19 cellular contexts compared by ENCODE assay signal in genomic region chr5:111320953-111321352, GRCh38.
A peak's percentile ranks its signal among the peaks of the same experiment; 100 is the strongest.
DNase-seq lines count a peak whose midpoint lies in the region; ATAC-seq lines count a peak whose summit lies in the region.
"Had no signal": no experiment of that assay in that cellular context is flagged by ENCODE, and none has a peak within 500 bp of the region (broad histone marks: within the 10 kb centered on the region; RNA-seq: fewer than 3 reads in every experiment).

No MANE protein-coding gene starts in this region.

- H3K4me1 Mint-ChIP-seq in activated naive CD4-positive, alpha-beta T cell treated with anti-CD3 and anti-CD28 coated beads, Interleukin-2, amount 10 ng/mL, durations not matched to agents 7 days and 5 days = peaks cover 33% of the 10 kb centered on the region
- H3K4me1 Mint-ChIP-seq in activated naive CD4-positive, alpha-beta T cell treated with anti-CD3 and anti-CD28 coated beads for 36 hours (ENCODE audit: low read depth) = peaks cover 53% of the 10 kb centered on the region
- peaks cover 45% of the 10 kb centered on the region for H3K4me1 Mint-ChIP-seq in activated T-helper 2 cell treated with anti-CD3 and anti-CD28 coated beads, Interferon-gamma antibody, Interleukin-2, Interleukin-4, amounts not matched to agents 10 μg/mL and 5 μg/mL and 100 μg/mL, durations not matched to agents 14 hours and 24 hours and 36 hours (ENCODE audit: low read depth)
- H3K4me1 Mint-ChIP-seq in stimulated activated effector memory CD8-positive, alpha-beta T cell treated with anti-CD3 and anti-CD28 coated beads, Interleukin-12 subunit alpha, Interleukin-12 subunit beta, amount 100 ng/mL, for 72 hours = peaks cover 33% of the 10 kb centered on the region

- ATAC-seq in stimulated activated effector memory CD8-positive, alpha-beta T cell treated with anti-CD3 and anti-CD28 coated beads, Interleukin-12 subunit alpha, Interleukin-12 subunit beta, amount 100 ng/mL, for 72 hours = peak; percentile 60
- ATAC-seq: GM12878 had no signal

- H3K27ac Mint-ChIP-seq in activated naive CD4-positive, alpha-beta T cell treated with anti-CD3 and anti-CD28 coated beads, Interleukin-2, amount 10 ng/mL, durations not matched to agents 7 days and 5 days = peak overlapping the region; percentile 66
- no peak overlapping the region for H3K27ac Mint-ChIP-seq in activated naive CD4-positive, alpha-beta T cell treated with anti-CD3 and anti-CD28 coated beads for 36 hours
- peak overlapping the region; percentile 10 for H3K27ac Mint-ChIP-seq in activated T-helper 2 cell treated with anti-CD3 and anti-CD28 coated beads, Interferon-gamma antibody, Interleukin-2, Interleukin-4, amounts not matched to agents 10 μg/mL and 5 μg/mL and 100 μg/mL, durations not matched to agents 14 hours and 24 hours and 36 hours
- H3K27ac Mint-ChIP-seq in stimulated activated effector memory CD8-positive, alpha-beta T cell treated with anti-CD3 and anti-CD28 coated beads, Interleukin-12 subunit alpha, Interleukin-12 subunit beta, amount 100 ng/mL, for 72 hours = no peak overlapping the region

- H3K27me3 Mint-ChIP-seq in activated naive CD4-positive, alpha-beta T cell treated with anti-CD3 and anti-CD28 coated beads, Interleukin-2, amount 10 ng/mL, durations not matched to agents 7 days and 5 days = no peaks in the 10 kb centered on the region
- no peaks in the 10 kb centered on the region for H3K27me3 Mint-ChIP-seq in activated naive CD4-positive, alpha-beta T cell treated with anti-CD3 and anti-CD28 coated beads for 36 hours (ENCODE audit: low read depth)
- no peaks in the 10 kb centered on the region for H3K27me3 Mint-ChIP-seq in activated T-helper 2 cell treated with anti-CD3 and anti-CD28 coated beads, Interferon-gamma antibody, Interleukin-2, Interleukin-4, amounts not matched to agents 10 μg/mL and 5 μg/mL and 100 μg/mL, durations not matched to agents 14 hours and 24 hours and 36 hours (ENCODE audit: low read depth)

- no peak for DNase-seq in activated naive CD4-positive, alpha-beta T cell treated with anti-CD3 and anti-CD28 coated beads, Interleukin-2, amount 10 ng/mL, durations not matched to agents 7 days and 5 days
- no peak for DNase-seq in activated naive CD4-positive, alpha-beta T cell treated with anti-CD3 and anti-CD28 coated beads for 36 hours
- DNase-seq in NCI-H2081 treated with DMSO at 0.1 percent for 48 hours (lab: John Stamatoyannopoulos, UW) (peak; percentile 3), midbrain (lab: John Stamatoyannopoulos, UW) (no peak), medulla oblongata (ENCODE audit: extremely low spot score) (no peak)
- no peak for DNase-seq in activated T-helper 2 cell treated with anti-CD3 and anti-CD28 coated beads, Interferon-gamma antibody, Interleukin-2, Interleukin-4, amounts not matched to agents 10 μg/mL and 5 μg/mL and 100 μg/mL, durations not matched to agents 14 hours and 24 hours and 36 hours (ENCODE audit: low spot score)
- DNase-seq in stimulated activated effector memory CD8-positive, alpha-beta T cell treated with anti-CD3 and anti-CD28 coated beads, Interleukin-12 subunit alpha, Interleukin-12 subunit beta, amount 100 ng/mL, for 72 hours (ENCODE audit: low spot score in 2 of 2) = no peak
- DNase-seq: COR-L47, DMS153, GM23248, HCEC 1CT, Kasumi-1, MM.1S, NCI-H1092, NCI-H1436 treated with DMSO at 0.1 percent for 48 hours, NCI-H510A, NCI-H774, Right ventricle myocardium superior had no signal

- peaks cover 19% of the 10 kb centered on the region for H3K9me3 Mint-ChIP-seq in activated naive CD4-positive, alpha-beta T cell treated with anti-CD3 and anti-CD28 coated beads, Interleukin-2, amount 10 ng/mL, durations not matched to agents 7 days and 5 days
- peaks cover 17% of the 10 kb centered on the region for H3K9me3 Mint-ChIP-seq in activated naive CD4-positive, alpha-beta T cell treated with anti-CD3 and anti-CD28 coated beads for 36 hours
- peaks cover 32% of the 10 kb centered on the region for H3K9me3 Mint-ChIP-seq in activated T-helper 2 cell treated with anti-CD3 and anti-CD28 coated beads, Interferon-gamma antibody, Interleukin-2, Interleukin-4, amounts not matched to agents 10 μg/mL and 5 μg/mL and 100 μg/mL, durations not matched to agents 14 hours and 24 hours and 36 hours
- H3K9me3 Mint-ChIP-seq in stimulated activated effector memory CD8-positive, alpha-beta T cell treated with anti-CD3 and anti-CD28 coated beads, Interleukin-12 subunit alpha, Interleukin-12 subunit beta, amount 100 ng/mL, for 72 hours = peaks cover 17% of the 10 kb centered on the region

- intact Hi-C loops in activated naive CD4-positive, alpha-beta T cell treated with anti-CD3 and anti-CD28 coated beads for 36 hours (cut with micrococcal nuclease) = no loop called here
- intact Hi-C loops in activated T-helper 2 cell treated with anti-CD3 and anti-CD28 coated beads, Interferon-gamma antibody, Interleukin-2, Interleukin-4, amounts not matched to agents 10 μg/mL and 5 μg/mL and 100 μg/mL, durations not matched to agents 14 hours and 24 hours and 36 hours (cut with micrococcal nuclease) = no loop called here

- no peak overlapping the region for H3K4me3 Mint-ChIP-seq in activated naive CD4-positive, alpha-beta T cell treated with anti-CD3 and anti-CD28 coated beads, Interleukin-2, amount 10 ng/mL, durations not matched to agents 7 days and 5 days
- no peak overlapping the region for H3K4me3 Mint-ChIP-seq in activated naive CD4-positive, alpha-beta T cell treated with anti-CD3 and anti-CD28 coated beads for 36 hours
- H3K4me3 Mint-ChIP-seq in activated T-helper 2 cell treated with anti-CD3 and anti-CD28 coated beads, Interferon-gamma antibody, Interleukin-2, Interleukin-4, amounts not matched to agents 10 μg/mL and 5 μg/mL and 100 μg/mL, durations not matched to agents 14 hours and 24 hours and 36 hours (ENCODE audit: low read depth) = no peak overlapping the region
- H3K4me3 Mint-ChIP-seq in stimulated activated effector memory CD8-positive, alpha-beta T cell treated with anti-CD3 and anti-CD28 coated beads, Interleukin-12 subunit alpha, Interleukin-12 subunit beta, amount 100 ng/mL, for 72 hours = no peak overlapping the region

- CTCF ChIA-PET in activated naive CD4-positive, alpha-beta T cell treated with anti-CD3 and anti-CD28 coated beads, Interleukin-2, amount 10 ng/mL, durations not matched to agents 7 days and 5 days (lab: Charles Lee) = interaction anchor here (0.6 to 1.3 kb wide), 2 partner anchors 9 to 24 kb away, joined by 3 to 4 read pairs; no protein-coding TSS in a partner anchor
- CTCF ChIA-PET in activated naive CD4-positive, alpha-beta T cell treated with anti-CD3 and anti-CD28 coated beads for 36 hours (lab: Charles Lee) = interaction anchor here (0.6 kb wide), 2 partner anchors 23 to 30 kb away, joined by 3 read pairs; no protein-coding TSS in a partner anchor

- H3K36me3 Mint-ChIP-seq in activated naive CD4-positive, alpha-beta T cell treated with anti-CD3 and anti-CD28 coated beads, Interleukin-2, amount 10 ng/mL, durations not matched to agents 7 days and 5 days = peaks cover 52% of the 10 kb centered on the region
- peaks cover 26% of the 10 kb centered on the region for H3K36me3 Mint-ChIP-seq in activated naive CD4-positive, alpha-beta T cell treated with anti-CD3 and anti-CD28 coated beads for 36 hours (ENCODE audit: low read depth)
- H3K36me3 Mint-ChIP-seq in activated T-helper 2 cell treated with anti-CD3 and anti-CD28 coated beads, Interferon-gamma antibody, Interleukin-2, Interleukin-4, amounts not matched to agents 10 μg/mL and 5 μg/mL and 100 μg/mL, durations not matched to agents 14 hours and 24 hours and 36 hours (ENCODE audit: low read depth) = peaks cover 43% of the 10 kb centered on the region
- no peaks in the 10 kb centered on the region for H3K36me3 Mint-ChIP-seq in stimulated activated effector memory CD8-positive, alpha-beta T cell treated with anti-CD3 and anti-CD28 coated beads, Interleukin-12 subunit alpha, Interleukin-12 subunit beta, amount 100 ng/mL, for 72 hours

Comparison
In these comparisons a context has a peak if more than half of its experiments do, and no peak if none do; other contexts are left out.
1. H3K27ac Mint-ChIP-seq: peak in activated naive CD4-positive, alpha-beta T cell treated with anti-CD3 and anti-CD28 coated beads, Interleukin-2, amount 10 ng/mL, durations not matched to agents 7 days and 5 days (single experiment) and activated T-helper 2 cell treated with anti-CD3 and anti-CD28 coated beads, Interferon-gamma antibody, Interleukin-2, Interleukin-4, amounts not matched to agents 10 μg/mL and 5 μg/mL and 100 μg/mL, durations not matched to agents 14 hours and 24 hours and 36 hours (single experiment); none in activated naive CD4-positive, alpha-beta T cell treated with anti-CD3 and anti-CD28 coated beads for 36 hours (single experiment) and stimulated activated effector memory CD8-positive, alpha-beta T cell treated with anti-CD3 and anti-CD28 coated beads, Interleukin-12 subunit alpha, Interleukin-12 subunit beta, amount 100 ng/mL, for 72 hours (single experiment).